ENCODE assay signal across 8 cellular contexts in the genomic region with DNA sequence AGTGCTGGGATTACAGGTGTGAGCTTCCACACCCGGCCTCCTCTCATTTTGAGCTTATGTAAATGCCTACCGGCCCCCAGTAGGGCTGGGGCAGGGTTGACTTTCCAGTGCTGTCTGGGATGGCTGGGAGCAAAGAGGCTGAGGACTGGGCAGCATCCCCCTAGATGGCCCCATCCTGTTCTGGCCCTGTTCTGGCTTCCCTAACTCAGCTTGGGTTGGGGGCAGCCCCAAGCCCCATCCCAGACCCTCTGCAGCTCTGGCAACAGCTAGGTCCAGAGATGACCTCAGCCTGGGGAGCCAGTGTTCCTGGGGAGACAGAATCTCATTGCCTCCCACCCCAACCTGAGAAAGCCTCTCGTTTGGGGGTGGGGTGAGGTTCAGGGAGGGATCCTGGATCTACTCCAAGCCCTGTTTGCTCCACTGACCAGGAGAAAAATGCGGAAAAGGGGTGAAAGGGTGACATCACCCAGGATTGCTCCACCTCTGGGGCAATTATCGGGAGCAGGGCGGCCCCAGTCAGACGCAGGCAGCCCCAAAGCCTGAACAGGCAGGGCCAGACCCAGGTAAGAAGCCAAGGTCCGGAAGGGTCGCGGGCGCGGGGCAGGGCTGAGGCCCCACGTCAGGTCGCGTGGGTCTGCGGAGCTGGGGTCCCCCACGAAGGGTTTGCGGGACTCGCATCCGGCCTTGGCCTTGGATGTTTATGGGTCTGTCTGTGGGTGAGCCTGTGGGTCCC. TPM values are rescaled to one million over a fixed set of nuclear protein-coding genes. Genes with fewer than 3 reads are reported as not detected.
A peak's percentile ranks its signal among the peaks of the same experiment; 100 is the strongest.
DNase-seq lines count a peak whose midpoint lies in the region; ATAC-seq, FAIRE-seq and TF ChIP-seq lines count a peak whose summit lies in the region.

PNPLA2 (plus strand) TSS at position 519 of the 733 bp plus-strand sequence. CDS start 805 bp downstream, outside the sequence.

- H4K20me1 ChIP-seq in GM23338 (replicated peaks; ENCODE audit: insufficient read depth) = peaks cover 21% of the 10 kb centered on the region

- FAIRE-seq in GM12891 (lab: Jason Lieb, UNC) = no peak

- H3K27ac Mint-ChIP-seq in GM23338 = no peak within 1 kb of the TSS
- peak within 1 kb of the TSS; percentile 82 for H3K27ac Mint-ChIP-seq in T-helper 2 cell treated with Interferon-gamma antibody and Interleukin-4, amounts not matched to agents 5 μg/mL and 100 μg/mL, for 36 hours

- H3K4me2 ChIP-seq in GM23338 = peak within 1 kb of the TSS; percentile 85

- H3K9me3 Mint-ChIP-seq in GM23338 = no peaks in the 10 kb centered on the region
- H3K9me3 Mint-ChIP-seq in T-helper 2 cell treated with Interferon-gamma antibody and Interleukin-4, amounts not matched to agents 5 μg/mL and 100 μg/mL, for 36 hours = no peaks in the 10 kb centered on the region

- no peaks in the 10 kb centered on the region for H3K9me2 ChIP-seq in GM23338 (ENCODE audit: insufficient read depth)

- peaks cover 12% of the 10 kb centered on the region; the same call in 2 of the 3 replicates for H3K36me3 Mint-ChIP-seq in GM23338 (ENCODE audit: low read depth)
- peaks cover 5% of the 10 kb centered on the region for H3K36me3 Mint-ChIP-seq in T-helper 2 cell treated with Interferon-gamma antibody and Interleukin-4, amounts not matched to agents 5 μg/mL and 100 μg/mL, for 36 hours (ENCODE audit: low read depth)

- H2AFZ ChIP-seq in GM23338 = peak within 1 kb of the TSS; percentile 69; the same call in 1 of the 2 replicates

- no peaks in the 10 kb centered on the region for H3K36me3 ChIP-seq in GM23338 (ENCODE audit: insufficient read depth)

- TF ChIP-seq CTCF in GM23338 (conservative IDR thresholded peaks at IDR 0.05; ENCODE audit: low read depth in 2 of 2) (no peak), fibroblast of the aortic adventitia (IDR thresholded peaks at IDR 0.05; ENCODE audit: insufficient read depth, low read length) (no peak), omental fat pad (IDR thresholded peaks at IDR 0.05) (no peak)

- TF ChIP-seq POLR2A in GM12891 (IDR thresholded peaks at IDR 0.05; ENCODE audit: low read depth, low read length) = no peak

- peaks cover 6% of the 10 kb centered on the region for H3K4me1 Mint-ChIP-seq in GM23338
- H3K4me1 Mint-ChIP-seq in T-helper 2 cell treated with Interferon-gamma antibody and Interleukin-4, amounts not matched to agents 5 μg/mL and 100 μg/mL, for 36 hours (ENCODE audit: low read depth) = peaks cover 5% of the 10 kb centered on the region

- ATAC-seq in GM23338 = peak; percentile 4
- peak; percentile 33 for ATAC-seq in omental fat pad (ENCODE audit: low FRiP score)
- ATAC-seq in GM19467 (IDR thresholded peaks at IDR 0.05; ENCODE audit: unreplicated experiment) = no peak
- no peak for ATAC-seq in HG03139 (IDR thresholded peaks at IDR 0.05; ENCODE audit: unreplicated experiment)

- H3K4me1 ChIP-seq in GM23338 (ENCODE audit: insufficient read depth) = peaks cover 7% of the 10 kb centered on the region; the same call in 1 of the 2 replicates

- no peaks in the 10 kb centered on the region for H3K27me3 ChIP-seq in GM23338 (ENCODE audit: insufficient read depth)

- 0 out of 2 replicates have a peak, but pooled peaks cover 5% of the 10 kb centered on the region for H3K79me2 ChIP-seq in GM23338 (replicated peaks; ENCODE audit: insufficient read depth)

- peaks cover 27% of the 10 kb centered on the region for H3K27me3 Mint-ChIP-seq in GM23338 (ENCODE audit: insufficient read depth, low read depth, poor library complexity)
- no peaks in the 10 kb centered on the region for H3K27me3 Mint-ChIP-seq in T-helper 2 cell treated with Interferon-gamma antibody and Interleukin-4, amounts not matched to agents 5 μg/mL and 100 μg/mL, for 36 hours (ENCODE audit: low read depth)

- H3K27ac ChIP-seq in GM23338 (ENCODE audit: low read depth) = no peak within 1 kb of the TSS

- H3K4me3 ChIP-seq in GM23338 = peak within 1 kb of the TSS; percentile 73
- H3K4me3 ChIP-seq in fibroblast of the aortic adventitia (ENCODE audit: low read depth, low read length) = peak within 1 kb of the TSS; percentile 88

- H3F3A ChIP-seq in GM23338 (replicated peaks; ENCODE audit: low read depth) = peaks cover 12% of the 10 kb centered on the region

- DNase-seq in GM23338 (ENCODE audit: low spot score) (peak; percentile 51), fibroblast of the aortic adventitia (ENCODE audit: low read depth) (peak; percentile 76), omental fat pad (ENCODE audit: low spot score) (no peak), GM12891 (ENCODE audit: insufficient read length, low spot score) (no peak)
- no peak for DNase-seq in T-helper 2 cell treated with Interferon-gamma antibody and Interleukin-4, amounts not matched to agents 5 μg/mL and 100 μg/mL, for 36 hours (ENCODE audit: low spot score)
- no peak for DNase-seq in stimulated activated CD4-positive, alpha-beta T cell treated with anti-CD3 and anti-CD28 coated beads, Interleukin-2, amount 100 ng/mL, for 48 hours

- peak within 1 kb of the TSS; percentile 83 for H3K4me3 Mint-ChIP-seq in GM23338
- H3K4me3 Mint-ChIP-seq in T-helper 2 cell treated with Interferon-gamma antibody and Interleukin-4, amounts not matched to agents 5 μg/mL and 100 μg/mL, for 36 hours = peak within 1 kb of the TSS; percentile 79

TF ChIP-seq in GM23338, 12 proteins besides CTCF, POLR2A, EP300 and RAD21 (continues in another document):
- TF ChIP-seq, protein P1, sequence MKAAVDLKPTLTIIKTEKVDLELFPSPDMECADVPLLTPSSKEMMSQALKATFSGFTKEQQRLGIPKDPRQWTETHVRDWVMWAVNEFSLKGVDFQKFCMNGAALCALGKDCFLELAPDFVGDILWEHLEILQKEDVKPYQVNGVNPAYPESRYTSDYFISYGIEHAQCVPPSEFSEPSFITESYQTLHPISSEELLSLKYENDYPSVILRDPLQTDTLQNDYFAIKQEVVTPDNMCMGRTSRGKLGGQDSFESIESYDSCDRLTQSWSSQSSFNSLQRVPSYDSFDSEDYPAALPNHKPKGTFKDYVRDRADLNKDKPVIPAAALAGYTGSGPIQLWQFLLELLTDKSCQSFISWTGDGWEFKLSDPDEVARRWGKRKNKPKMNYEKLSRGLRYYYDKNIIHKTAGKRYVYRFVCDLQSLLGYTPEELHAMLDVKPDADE (IDR thresholded peaks at IDR 0.05) = no peak

TF ChIP-seq in GM12891, 5 proteins besides CTCF, POLR2A, EP300 and RAD21:
- TF ChIP-seq POU2F2 (IDR thresholded peaks at IDR 0.05; ENCODE audit: low read depth, low read length) (no peak), POLR2AphosphoS5 (IDR thresholded peaks at IDR 0.05; ENCODE audit: low read depth, low read length) (no peak), PAX5 (IDR thresholded peaks at IDR 0.05; ENCODE audit: insufficient read depth, low read length, severe bottlenecking) (no peak), TAF1 (IDR thresholded peaks at IDR 0.05; ENCODE audit: low read depth, low read length) (no peak), SPI1 (IDR thresholded peaks at IDR 0.05; ENCODE audit: low read depth, low read length) (no peak)

RNA-seq across cellular contexts. Expression of gene PNPLA2, which starts in this region (rescaled TPM):
- 33.4 and 45.6 TPM in 2 replicates for total RNA-seq in GM23338 (2014; rRNA removed; shearing (Covaris generic))
- polyA plus RNA-seq in GM23338 (2016; fragmentation: Nextera tagmentation; extraction: Ambion mirVana) = 31.1 and 32.3 TPM in 2 replicates
- total RNA-seq in fibroblast of the aortic adventitia (ENCODE audit: low replicate concordance) = 20.0 and 27.7 TPM in 2 replicates
- 100 to 1,000 TPM; 256 to 543 (median 355) TPM for total RNA-seq in omental fat pad
- polyA plus RNA-seq in GM12891 (2012; ENCODE audit: low read depth, missing spikeins) = 14.8 TPM

Comparison
In these comparisons a context has a peak if more than half of its experiments do, and no peak if none do; other contexts are left out.
1. ATAC-seq: peak in GM23338 (single experiment) and omental fat pad (single experiment); none in GM19467 (single experiment) and HG03139 (single experiment).
2. DNase-seq: peak in GM23338 (single experiment) and fibroblast of the aortic adventitia (single experiment); none in T-helper 2 cell treated with Interferon-gamma antibody and Interleukin-4, amounts not matched to agents 5 μg/mL and 100 μg/mL, for 36 hours (single experiment), omental fat pad (single experiment), GM12891 (single experiment) and stimulated activated CD4-positive, alpha-beta T cell treated with anti-CD3 and anti-CD28 coated beads, Interleukin-2, amount 100 ng/mL, for 48 hours (0 of 2).